ENCODE assay signal across 23 cellular contexts in the genomic region with DNA sequence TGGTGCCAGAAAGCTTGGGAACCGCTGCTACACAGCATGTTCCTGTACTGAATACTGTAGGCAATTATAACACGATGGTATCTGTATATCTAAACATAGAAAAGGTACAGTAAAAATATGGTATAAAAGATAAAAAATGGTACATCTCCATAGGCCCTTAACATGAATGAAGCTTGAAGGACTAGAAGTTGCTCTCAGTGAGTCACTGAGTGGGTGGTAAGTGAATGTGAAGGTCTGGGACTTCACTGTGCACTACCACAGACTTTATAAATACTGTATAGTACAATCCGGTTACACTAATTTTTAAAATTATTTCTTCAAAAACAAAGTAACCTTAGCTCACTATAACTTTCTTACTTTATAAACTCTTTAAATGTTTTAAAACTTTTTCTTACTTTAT.
"Had no signal": no experiment of that assay in that cellular context is flagged by ENCODE, and none has a peak within 500 bp of the region (broad histone marks: within the 10 kb centered on the region; RNA-seq: fewer than 3 reads in every experiment).

No MANE protein-coding gene starts in this region.

- H3K4me1 ChIP-seq: esophagus muscularis mucosa, gastroesophageal sphincter, upper lobe of left lung had no signal

- DNase-seq: activated CD4-positive, alpha-beta T cell treated with anti-CD3 and anti-CD28 coated beads, Interleukin-2, amount 50 U/mL, for 48 hours; activated CD8-positive, alpha-beta memory T cell treated with anti-CD3 and anti-CD28 coated beads, Interleukin-2, amount 50 U/mL, for 48 hours; activated naive CD4-positive, alpha-beta T cell; activated T-cell treated with anti-CD3 and anti-CD28 coated beads, Interleukin-2, amount 50 U/mL, for 4 hours; amniotic stem cell; dorsolateral prefrontal cortex; effector memory CD8-positive, alpha-beta T cell; head of caudate nucleus; hypothalamus; left colon; mucosa of descending colon; nephron progenitor cell; occipital lobe; posterior cingulate gyrus; stimulated activated CD4-positive, alpha-beta T cell treated with anti-CD3 and anti-CD28 coated beads, Interleukin-4, amount 100 ng/mL, for 24 hours; stimulated activated naive CD8-positive, alpha-beta T cell treated with anti-CD3 and anti-CD28 coated beads, Interleukin-15, Interleukin-2, amounts not matched to agents 100 U/mL and 50 U/mL, for 24 hours; T-helper 9 cell; upper lobe of left lung had no signal

- H3K9me3 ChIP-seq: esophagus muscularis mucosa, gastroesophageal sphincter, mucosa of descending colon, upper lobe of left lung had no signal

- H3K4me3 ChIP-seq: dorsolateral prefrontal cortex, esophagus muscularis mucosa, gastroesophageal sphincter, mucosa of descending colon, upper lobe of left lung had no signal

- H3K27ac ChIP-seq: dorsolateral prefrontal cortex, esophagus muscularis mucosa, gastroesophageal sphincter, upper lobe of left lung had no signal

- H3K27ac Mint-ChIP-seq: activated naive CD8-positive, alpha-beta T cell; activated T-helper 2 cell treated with anti-CD3 and anti-CD28 coated beads, Interferon-gamma antibody, Interleukin-2, Interleukin-4, amounts not matched to agents 10 μg/mL and 5 μg/mL and 100 μg/mL, durations not matched to agents 14 hours and 24 hours and 36 hours; effector memory CD8-positive, alpha-beta T cell; WTC11 had no signal

- H3K36me3 Mint-ChIP-seq: activated naive CD8-positive, alpha-beta T cell had no signal

- H3K27me3 Mint-ChIP-seq: activated naive CD8-positive, alpha-beta T cell; effector memory CD8-positive, alpha-beta T cell had no signal

- H3K4me3 Mint-ChIP-seq: activated naive CD8-positive, alpha-beta T cell; activated T-cell treated with anti-CD3 and anti-CD28 coated beads, Interleukin-2, amount 50 U/mL, for 4 hours; effector memory CD8-positive, alpha-beta T cell; nephron progenitor cell; WTC11 had no signal

- H3K27me3 ChIP-seq: dorsolateral prefrontal cortex, esophagus muscularis mucosa, gastroesophageal sphincter, upper lobe of left lung had no signal

- ATAC-seq: activated T-cell treated with anti-CD3 and anti-CD28 coated beads, Interleukin-2, amount 50 U/mL, for 4 hours; effector memory CD8-positive, alpha-beta T cell; gastroesophageal sphincter; stimulated activated naive CD8-positive, alpha-beta T cell treated with anti-CD3 and anti-CD28 coated beads, Interleukin-15, Interleukin-2, amounts not matched to agents 100 U/mL and 50 U/mL, for 24 hours; WTC11 had no signal

- H3K36me3 ChIP-seq: esophagus muscularis mucosa, gastroesophageal sphincter, upper lobe of left lung had no signal
